In genomic region chr11:84227970-84228369, GRCh38 we compare ENCODE assay signal across 24 cellular contexts.
"Had no signal": no experiment of that assay in that cellular context is flagged by ENCODE, and none has a peak within 500 bp of the region (broad histone marks: within the 10 kb centered on the region; RNA-seq: fewer than 3 reads in every experiment).

No MANE protein-coding gene starts in this region.

- H3K9me3 ChIP-seq: Peyer's patch, SK-N-SH had no signal

- H3K9me2 ChIP-seq: SK-N-SH had no signal

- DNase-seq: activated CD4-positive, alpha-beta T cell treated with anti-CD3 and anti-CD28 coated beads for 4 hours; activated CD8-positive, alpha-beta memory T cell treated with anti-CD3 and anti-CD28 coated beads, Interleukin-2, amount 50 U/mL, for 4 hours; activated CD8-positive, alpha-beta T cell treated with anti-CD3 and anti-CD28 coated beads for 36 hours; activated naive CD4-positive, alpha-beta T cell treated with anti-CD3 and anti-CD28 coated beads, Interleukin-2, amount 50 U/mL, for 16 hours; activated naive CD8-positive, alpha-beta T cell treated with anti-CD3 and anti-CD28 coated beads, Interleukin-2, amount 10 ng/mL, durations not matched to agents 7 days and 5 days; activated T-cell treated with anti-CD3 and anti-CD28 coated beads, Interleukin-2, amount 50 U/mL, for 1 hour; amniotic stem cell; brain microvascular endothelial cell; Kasumi-1; KBM-7; NCI-H146; NCI-H187 treated with DMSO at 0.1 percent for 48 hours; NCI-H2081 treated with DMSO at 0.1 percent for 48 hours; NCI-H2227 treated with DMSO at 0.1 percent for 48 hours; NCI-H510A; NCI-H526 treated with DMSO at 0.1 percent for 48 hours; NCI-H82; Peyer's patch; Right ventricle myocardium superior; SJCRH30; SK-N-SH had no signal

- H3K27ac ChIP-seq: brain microvascular endothelial cell, cardiac muscle cell, Peyer's patch, RWPE1, SJCRH30 had no signal

- H3K4me2 ChIP-seq: SK-N-SH had no signal

- ATAC-seq: activated CD4-positive, CD25-positive, alpha-beta regulatory T cell treated with anti-CD3 and anti-CD28 coated beads, Interleukin-2, amount 50 U/mL, for 24 hours; activated CD8-positive, alpha-beta T cell treated with anti-CD3 and anti-CD28 coated beads for 36 hours had no signal

- H3K36me3 ChIP-seq: brain microvascular endothelial cell, cardiac muscle cell, Peyer's patch, SJCRH30 had no signal

- H3K4me3 ChIP-seq: cardiac muscle cell, Peyer's patch, SJCRH30 had no signal

- H3K9ac ChIP-seq: SK-N-SH had no signal

- H3K4me1 ChIP-seq: Peyer's patch, SJCRH30 had no signal

- H3K27me3 ChIP-seq: brain microvascular endothelial cell, cardiac muscle cell, Peyer's patch, SJCRH30 had no signal
